8 cellular contexts compared by ENCODE assay signal in the genomic region with DNA sequence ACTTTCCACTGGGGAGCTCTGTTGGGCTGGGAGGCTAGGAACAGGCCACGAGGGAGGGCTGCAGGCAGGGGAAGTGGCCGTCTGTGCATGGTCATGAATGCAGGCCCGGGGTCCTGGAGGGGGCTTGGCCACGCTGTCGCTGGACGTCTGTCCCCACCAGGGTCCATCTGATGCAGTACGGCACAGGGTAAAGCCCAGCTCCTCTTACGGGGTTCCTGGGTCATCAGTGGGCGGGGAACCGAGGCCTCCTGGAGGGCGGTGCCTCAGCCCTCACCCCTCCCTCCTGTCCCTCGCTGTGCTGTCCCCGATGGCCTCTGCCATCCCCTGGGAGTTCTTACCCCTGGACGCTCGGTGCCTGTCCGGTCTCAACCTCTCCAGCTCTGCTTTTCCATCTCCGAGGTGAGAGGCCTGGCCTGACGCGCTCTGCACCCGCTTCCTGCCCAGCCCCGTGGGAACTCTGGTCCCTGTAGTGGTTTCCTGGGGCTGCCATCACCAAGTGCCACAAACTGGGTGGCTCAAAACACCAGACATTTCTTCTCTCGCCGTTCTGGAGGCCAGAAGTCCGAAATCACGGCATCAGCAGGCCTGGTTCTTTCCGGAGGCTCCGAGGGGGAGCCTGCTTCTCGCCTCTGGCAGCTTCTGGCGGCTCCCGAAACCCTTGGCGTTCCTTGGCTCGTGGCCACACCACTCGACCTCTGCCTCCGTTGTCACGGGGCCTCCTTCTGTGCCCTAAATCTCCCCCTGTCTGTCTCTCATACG.
DNase-seq lines count a peak whose midpoint lies in the region; ATAC-seq and TF ChIP-seq lines count a peak whose summit lies in the region.

No MANE protein-coding gene starts in this region.

- ATAC-seq in HG02870 (IDR thresholded peaks at IDR 0.05; ENCODE audit: unreplicated experiment), result no peak

- no peaks in the 10 kb centered on the region for H3K27me3 ChIP-seq in BLaER1
- H3K27me3 ChIP-seq in colonic mucosa, result no peaks in the 10 kb centered on the region
- H3K27me3 ChIP-seq in muscle layer of duodenum (ENCODE audit: low read depth, low read length), result no peaks in the 10 kb centered on the region

- peaks cover 3% of the 10 kb centered on the region for H3K36me3 Mint-ChIP-seq in IgD-negative memory B cell

- H3K9ac ChIP-seq in BLaER1 (peak overlapping the region; percentile 73), colonic mucosa (ENCODE audit: low read depth in 2 of 2, low read length in 2 of 2) (peak overlapping the region; percentile 13 to 32)

- H3K4me1 Mint-ChIP-seq in IgD-negative memory B cell, result peaks cover 52 to 66% (median 64%) of the 10 kb centered on the region in 3 donors

- intact Hi-C loops in colonic mucosa (cut with DNase I), result no loop called here

- H3K9me3 Mint-ChIP-seq in IgD-negative memory B cell, result peaks cover 0 to 2% (median 2%) of the 10 kb centered on the region in 3 donors

- no peak for TF ChIP-seq CTCF in colonic mucosa (IDR thresholded peaks at IDR 0.05)

- DNase-seq in colonic mucosa (peak; percentile 45), SHP77 treated with DMSO at 0.1 percent for 48 hours (lab: John Stamatoyannopoulos, UW) (no peak), NCI-H1092 treated with DMSO at 0.1 percent for 48 hours (lab: John Stamatoyannopoulos, UW) (no peak), GDM1 (lab: John Stamatoyannopoulos, UW) (no peak)

- H3K4me2 ChIP-seq in BLaER1, result peak overlapping the region; percentile 100

- peak overlapping the region; percentile 86 for H3K27ac ChIP-seq in BLaER1
- peak overlapping the region; percentile 61 for H3K27ac ChIP-seq in colonic mucosa
- peak overlapping the region; percentile 77 for H3K27ac ChIP-seq in muscle layer of duodenum (ENCODE audit: low read length)

- peaks cover 100% of the 10 kb centered on the region for H3K4me1 ChIP-seq in BLaER1
- H3K4me1 ChIP-seq in colonic mucosa, result peaks cover 42% of the 10 kb centered on the region
- peaks cover 22 to 43% of the 10 kb centered on the region in 2 donors for H3K4me1 ChIP-seq in muscle layer of duodenum (ENCODE audit: control insufficient read depth in 1 of 2, insufficient read depth in 2 of 2, low read length in 2 of 2)

- no peaks in the 10 kb centered on the region for H3K9me3 ChIP-seq in BLaER1
- no peaks in the 10 kb centered on the region for H3K9me3 ChIP-seq in colonic mucosa
- no peaks in the 10 kb centered on the region for H3K9me3 ChIP-seq in muscle layer of duodenum (ENCODE audit: control insufficient read depth in 1 of 2, low read length in 2 of 2)

- H3K4me3 Mint-ChIP-seq in IgD-negative memory B cell, result peak overlapping the region; percentile 82 to 97 (median 92)

- peak overlapping the region; percentile 61 for H3K4me3 ChIP-seq in BLaER1
- no peak overlapping the region for H3K4me3 ChIP-seq in colonic mucosa
- peak overlapping the region in 1 of 2 donors; percentile 39 for H3K4me3 ChIP-seq in muscle layer of duodenum (ENCODE audit: low read depth in 1 of 2, low read length in 2 of 2)

- peak overlapping the region; percentile 96 to 97 (median 97) for H3K27ac Mint-ChIP-seq in IgD-negative memory B cell

- peaks cover 57% of the 10 kb centered on the region for H4K20me1 ChIP-seq in BLaER1

- H3K36me3 ChIP-seq in BLaER1 (no peaks in the 10 kb centered on the region), colonic mucosa (no peaks in the 10 kb centered on the region), muscle layer of duodenum (ENCODE audit: control insufficient read depth in 1 of 2, insufficient read depth in 2 of 2, low read length in 2 of 2) (peaks cover 0 to 6% of the 10 kb centered on the region in 2 donors)

- H3K27me3 Mint-ChIP-seq in IgD-negative memory B cell, result peaks cover 6% of the 10 kb centered on the region
